17 cellular contexts compared by ENCODE assay signal in the genomic region with DNA sequence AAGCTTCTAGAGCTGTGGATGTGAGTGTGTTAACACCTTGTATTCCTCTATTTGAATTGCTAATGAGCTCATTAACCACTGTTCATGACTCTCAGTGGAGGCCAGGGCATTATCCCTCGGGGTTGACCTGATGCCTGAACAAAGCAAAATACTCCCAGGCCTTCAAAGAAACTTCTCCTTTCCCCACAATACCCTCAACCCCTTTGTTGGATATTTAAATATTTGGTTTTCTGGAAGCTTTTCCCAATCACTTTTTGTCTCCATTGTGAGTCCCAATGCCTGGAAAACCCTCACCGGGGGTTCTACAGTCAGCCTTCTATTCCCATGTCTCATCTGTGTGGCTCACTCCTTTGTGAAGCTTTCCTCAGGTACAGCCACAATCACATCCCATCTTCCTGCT.
A peak's percentile ranks its signal among the peaks of the same experiment; 100 is the strongest.
DNase-seq lines count a peak whose midpoint lies in the region.
"Had no signal": no experiment of that assay in that cellular context is flagged by ENCODE, and none has a peak within 500 bp of the region (broad histone marks: within the 10 kb centered on the region; RNA-seq: fewer than 3 reads in every experiment).

No MANE protein-coding gene starts in this region.

- H2BK15ac ChIP-seq in neuronal stem cell (ENCODE audit: low read length) = no peak overlapping the region

- H3K23ac ChIP-seq in neuronal stem cell (ENCODE audit: low read depth, low read length, poor library complexity) = no peak overlapping the region

- H2BK120ac ChIP-seq in neuronal stem cell (ENCODE audit: low read depth, low read length) = no peak overlapping the region

- H2AK5ac ChIP-seq in neuronal stem cell (ENCODE audit: low read depth, low read length) = no peak overlapping the region

- no peak overlapping the region for H4K91ac ChIP-seq in neuronal stem cell (ENCODE audit: low read depth, low read length, poor library complexity)

- H2BK5ac ChIP-seq in neuronal stem cell (ENCODE audit: low read length) = no peak overlapping the region

- H2BK12ac ChIP-seq in neuronal stem cell (ENCODE audit: low read length) = no peak overlapping the region

- H3K18ac ChIP-seq in neuronal stem cell (ENCODE audit: low read length) = no peak overlapping the region

- H3K4me3 ChIP-seq in HAP-1 (no peak overlapping the region), iPS DF 6.9 (ENCODE audit: low read length) (no peak overlapping the region), neuronal stem cell (ENCODE audit: low read length in 2 of 2) (no peak overlapping the region)
- H3K4me3 ChIP-seq: BLaER1, Peyer's patch had no signal

- H3K9me3 ChIP-seq in HAP-1 (no peaks in the 10 kb centered on the region), iPS DF 6.9 (ENCODE audit: control insufficient read depth, insufficient read depth, low read length) (no peaks in the 10 kb centered on the region), neuronal stem cell (replicated peaks in 1 of 2; ENCODE audit: control insufficient read depth in 2 of 2, insufficient read depth in 1 of 2, low read depth in 1 of 2, low read length in 2 of 2) (no peaks in the 10 kb centered on the region)
- H3K9me3 ChIP-seq: BLaER1, Peyer's patch had no signal

- peak; percentile 53 for DNase-seq in HAP-1 (ENCODE audit: low spot score in 2 of 2)
- DNase-seq in astrocyte of the hippocampus (ENCODE audit: low read depth, low spot score) = peak; percentile 24
- peak; percentile 68 for DNase-seq in iPS DF 6.9 (ENCODE audit: low read depth, low spot score)
- peak; percentile 59 for DNase-seq in neuronal stem cell (ENCODE audit: low spot score)
- DNase-seq in NCI-H2171 treated with DMSO at 0.1 percent for 48 hours (lab: John Stamatoyannopoulos, UW) = no peak
- no peak for DNase-seq in amygdala (lab: John Stamatoyannopoulos, UW)
- DNase-seq in SKM-1 (lab: John Stamatoyannopoulos, UW; ENCODE audit: unreplicated experiment) = no peak
- DNase-seq in activated naive CD4-positive, alpha-beta T cell treated with anti-CD3 and anti-CD28 coated beads, Interleukin-2, amount 50 U/mL, for 16 hours = no peak
- DNase-seq: CD4-positive, alpha-beta memory T cell; Kasumi-1; MM.1S; NCI-H1092; NCI-H1436 treated with DMSO at 0.1 percent for 48 hours; NCI-H2029; NCI-H526 treated with DMSO at 0.1 percent for 48 hours; Peyer's patch had no signal

- H3K36me3 ChIP-seq in HAP-1 (replicated peaks) (no peaks in the 10 kb centered on the region), iPS DF 6.9 (ENCODE audit: control insufficient read depth, insufficient read depth, low read length) (no peaks in the 10 kb centered on the region), neuronal stem cell (replicated peaks in 1 of 2; ENCODE audit: control insufficient read depth in 2 of 2, insufficient read depth in 2 of 2, low read length in 2 of 2) (no peaks in the 10 kb centered on the region)
- H3K36me3 ChIP-seq: BLaER1, Peyer's patch had no signal

- no peaks in the 10 kb centered on the region for H3K79me1 ChIP-seq in neuronal stem cell (ENCODE audit: low read depth, low read length)

- H4K8ac ChIP-seq in neuronal stem cell (ENCODE audit: low read depth, low read length) = no peak overlapping the region

- peak overlapping the region; percentile 86 for H3K27ac ChIP-seq in iPS DF 6.9 (ENCODE audit: low read length)
- H3K27ac ChIP-seq in neuronal stem cell (replicated peaks; ENCODE audit: low read length) = no peak overlapping the region
- H3K27ac ChIP-seq: BLaER1, Peyer's patch had no signal

- no peak overlapping the region for H3K4ac ChIP-seq in neuronal stem cell (ENCODE audit: low read length)

- no peak overlapping the region for H3K4me2 ChIP-seq in neuronal stem cell (ENCODE audit: insufficient read depth, low read length, poor library complexity, severe bottlenecking)
- H3K4me2 ChIP-seq: BLaER1 had no signal

- H3K4me1 ChIP-seq in HAP-1 = peaks cover 4% of the 10 kb centered on the region; the same call in 1 of the 2 replicates
- peaks cover 3% of the 10 kb centered on the region; the same call in 1 of the 2 replicates for H3K4me1 ChIP-seq in iPS DF 6.9 (ENCODE audit: control insufficient read depth, insufficient read depth, low read length)
- peaks cover 3 to 13% of the 10 kb centered on the region in 2 donors for H3K4me1 ChIP-seq in neuronal stem cell (ENCODE audit: control insufficient read depth in 2 of 2, insufficient read depth in 1 of 2, low read depth in 1 of 2, low read length in 2 of 2)
- H3K4me1 ChIP-seq: BLaER1, Peyer's patch had no signal

- H3K14ac ChIP-seq in neuronal stem cell (ENCODE audit: low read length) = no peak overlapping the region

- H3K27me3 ChIP-seq in HAP-1 (ENCODE audit: low read depth) (no peaks in the 10 kb centered on the region), iPS DF 6.9 (ENCODE audit: control insufficient read depth, insufficient read depth, low read length) (no peaks in the 10 kb centered on the region), neuronal stem cell (ENCODE audit: control insufficient read depth in 3 of 3, insufficient read depth in 3 of 3, low read depth in 1 of 3, low read length in 3 of 3) (no peaks in the 10 kb centered on the region)
- H3K27me3 ChIP-seq: BLaER1, Peyer's patch had no signal

- WGBS in iPS DF 6.9 (ENCODE audit: insufficient coverage, insufficient read length) = no CpG with 5 or more reads among the region's 2 CpGs
- WGBS in neuronal stem cell (ENCODE audit: extremely low coverage in 2 of 2, insufficient read length in 2 of 2, insufficient replicate concordance in 1 of 2), 2 donors = no CpG with 5 or more reads among the region's 2 CpGs

- H2AFZ ChIP-seq in neuronal stem cell (ENCODE audit: low read length) = no peak overlapping the region

- H3K9ac ChIP-seq in neuronal stem cell (ENCODE audit: low read depth, low read length, poor library complexity) = no peak overlapping the region
- H3K9ac ChIP-seq: BLaER1 had no signal

- in situ Hi-C loops in HAP-1 (cut with MboI; ENCODE audit: low sequenced_read_pairs) = loop anchor here (25.0 kb wide), 2 partner anchors 359 to 609 kb away; no protein-coding TSS in a partner anchor

Comparison
In these comparisons a context has a peak if more than half of its experiments do, and no peak if none do; other contexts are left out.
1. DNase-seq: peak in HAP-1 (2 of 2), astrocyte of the hippocampus (single experiment), iPS DF 6.9 (single experiment) and neuronal stem cell (single experiment); none in NCI-H2171 treated with DMSO at 0.1 percent for 48 hours (single experiment), amygdala (0 of 56), SKM-1 (single experiment) and activated naive CD4-positive, alpha-beta T cell treated with anti-CD3 and anti-CD28 coated beads, Interleukin-2, amount 50 U/mL, for 16 hours (single experiment).